In genomic region chr20:46260480-46260879, GRCh38 we compare ENCODE assay signal across 23 cellular contexts. TPM values are rescaled to one million over a fixed set of nuclear protein-coding genes. Genes with fewer than 3 reads are reported as not detected.
DNase-seq lines count a peak whose midpoint lies in the region; ATAC-seq and TF ChIP-seq lines count a peak whose summit lies in the region.
"Had no signal": no experiment of that assay in that cellular context is flagged by ENCODE, and none has a peak within 500 bp of the region (broad histone marks: within the 10 kb centered on the region; RNA-seq: fewer than 3 reads in every experiment).

No MANE protein-coding gene starts in this region.

- H3K36me3 ChIP-seq in liver (ENCODE audit: control insufficient read depth in 4 of 4, insufficient read depth in 3 of 4, low read depth in 1 of 4, low read length in 3 of 4): no peaks in the 10 kb centered on the region
- H3K36me3 ChIP-seq: cardiac muscle cell, Peyer's patch had no signal

- H3K27me3 ChIP-seq in liver (ENCODE audit: control insufficient read depth in 4 of 4, insufficient read depth in 4 of 4, low read length in 3 of 4): no peaks in the 10 kb centered on the region
- H3K27me3 ChIP-seq: cardiac muscle cell, Peyer's patch had no signal

- H3K27ac Mint-ChIP-seq in MCF 10A (ENCODE audit: low read depth, unreplicated experiment): peak overlapping the region; percentile 50
- H3K27ac Mint-ChIP-seq: CD8-positive, alpha-beta T cell; immature natural killer cell; type B pancreatic cell had no signal

- TF ChIP-seq CTCF in MCF 10A (IDR thresholded peaks at IDR 0.05; ENCODE audit: unreplicated experiment) (no peak), liver (IDR thresholded peaks at IDR 0.05; ENCODE audit: low read depth, low read length, missing input control) (no peak), lower leg skin (IDR thresholded peaks at IDR 0.05) (no peak), GM10248 (IDR thresholded peaks at IDR 0.05; ENCODE audit: control extremely low read depth, extremely low read depth, low read depth, missing control alignments) (no peak)

- no peak overlapping the region for H3K4me3 Mint-ChIP-seq in MCF 10A (ENCODE audit: unreplicated experiment)
- H3K4me3 Mint-ChIP-seq: CD8-positive, alpha-beta T cell; immature natural killer cell; type B pancreatic cell had no signal

- WGBS in liver: 40% methylated on average over 3 of the region's 3 CpGs
- WGBS in lower leg skin, 2 donors: 58 to 64% methylated on average over 3 of the region's 3 CpGs

- H3K4me3 ChIP-seq in liver (ENCODE audit: low read depth in 1 of 3, low read length in 3 of 3): no peak overlapping the region
- H3K4me3 ChIP-seq in lower leg skin (ENCODE audit: low read depth, poor library complexity, severe bottlenecking): no peak overlapping the region
- H3K4me3 ChIP-seq: cardiac muscle cell, Peyer's patch had no signal

- TF ChIP-seq POLR2A in lower leg skin (IDR thresholded peaks at IDR 0.05): no peak

- POLR2A ChIA-PET in MCF 10A (lab: Yijun Ruan, JAX) (interaction anchor here (0.7 to 1.0 kb wide), 2 partner anchors 46 to 469 kb away, joined by 3 to 4 read pairs; partner anchors contain the start of genes DNTTIP1 and WFDC3), GM10248 (lab: Yijun Ruan, JAX) (no interaction called here)

- CTCF ChIA-PET in MCF 10A (lab: Yijun Ruan, JAX) (interaction anchor here (1.1 kb wide), 1 partner anchor 111 kb away, joined by 3 read pairs; no protein-coding TSS in a partner anchor), GM10248 (lab: Yijun Ruan, JAX) (no interaction called here)

- H3K9me3 Mint-ChIP-seq in MCF 10A (ENCODE audit: unreplicated experiment): peaks cover 2% of the 10 kb centered on the region
- H3K9me3 Mint-ChIP-seq: CD8-positive, alpha-beta T cell; immature natural killer cell; type B pancreatic cell had no signal

- no peak for DNase-seq in Right ventricle myocardium inferior (ENCODE audit: missing footprints)
- no peak for DNase-seq in cardiac septum (ENCODE audit: low spot score)
- DNase-seq in MCF 10A (ENCODE audit: unreplicated experiment): peak; percentile 84
- no peak for DNase-seq in DMS114 treated with DMSO at 0.1 percent for 48 hours (lab: John Stamatoyannopoulos, UW; ENCODE audit: unreplicated experiment)
- DNase-seq in amygdala (lab: John Stamatoyannopoulos, UW): no peak
- no peak for DNase-seq in lower leg skin (ENCODE audit: low spot score in 2 of 2)
- DNase-seq in GM10248 (ENCODE audit: extremely low spot score): no peak
- DNase-seq: activated CD4-positive, alpha-beta T cell treated with anti-CD3 and anti-CD28 coated beads for 1 hour; CD8-positive, alpha-beta T cell; erythroblast; H7; immature natural killer cell; MM.1S; NCI-H187; NCI-H748 treated with DMSO at 0.1 percent for 48 hours; Peyer's patch; stimulated activated CD4-positive, alpha-beta T cell treated with anti-CD3 and anti-CD28 coated beads, Interleukin-15, amount 100 ng/mL, for 24 hours; stimulated activated naive CD4-positive, alpha-beta T cell treated with Interleukin-2 at 50 U/mL for 16 hours had no signal

- peak; percentile 74 for ATAC-seq in Right ventricle myocardium inferior
- ATAC-seq: CD8-positive, alpha-beta T cell had no signal

- intact Hi-C loops in Right ventricle myocardium inferior (cut with DNase I): loop anchor here (2.0 kb wide), 1 partner anchor 44 kb away; no protein-coding TSS in a partner anchor
- intact Hi-C loops in cardiac septum (cut with DNase I): no loop called here
- intact Hi-C loops in MCF 10A (cut with micrococcal nuclease): no loop called here
- intact Hi-C loops in lower leg skin (cut with DNase I; ENCODE audit: low total_unique reads): no loop called here

- H3K4me1 ChIP-seq in liver (ENCODE audit: control insufficient read depth in 4 of 4, insufficient read depth in 4 of 4, low read length in 3 of 4): peaks cover 0 to 5% (median under 1%) of the 10 kb centered on the region in 4 donors
- H3K4me1 ChIP-seq: Peyer's patch had no signal

- H3K27ac ChIP-seq in liver (ENCODE audit: low read depth in 1 of 2, low read length in 2 of 2): no peak overlapping the region
- H3K27ac ChIP-seq: cardiac muscle cell, Peyer's patch had no signal

- no TSS peak for BruUV-seq in MCF 10A (replicated peaks; lab: Mats Ljungman, UMichigan)

- no peak for TF ChIP-seq RAD21 in liver (IDR thresholded peaks at IDR 0.05)

- peaks cover 8% of the 10 kb centered on the region for H3K4me1 Mint-ChIP-seq in MCF 10A (ENCODE audit: insufficient read depth, unreplicated experiment)
- H3K4me1 Mint-ChIP-seq: immature natural killer cell had no signal

- H3K9ac ChIP-seq in liver (ENCODE audit: low read depth in 1 of 2, low read length in 2 of 2): no peak overlapping the region

- no peaks in the 10 kb centered on the region for H3K27me3 Mint-ChIP-seq in MCF 10A (ENCODE audit: insufficient read depth, unreplicated experiment)

- no peaks in the 10 kb centered on the region for H3K9me3 ChIP-seq in liver (ENCODE audit: control insufficient read depth in 4 of 4, low read length in 3 of 4)
- H3K9me3 ChIP-seq: Peyer's patch had no signal

- peaks cover 6% of the 10 kb centered on the region for H3K36me3 Mint-ChIP-seq in MCF 10A (ENCODE audit: insufficient read depth, unreplicated experiment)
- H3K36me3 Mint-ChIP-seq: CD8-positive, alpha-beta T cell; immature natural killer cell; type B pancreatic cell had no signal

TF ChIP-seq in liver, 16 proteins besides CTCF, POLR2A, EP300 and RAD21:
- no peak for TF ChIP-seq FOXA2 (IDR thresholded peaks at IDR 0.05)
- TF ChIP-seq EGR1 (IDR thresholded peaks at IDR 0.05; ENCODE audit: low read depth in 2 of 2): peak in 1 of 2 donors; percentile 35
- peak; percentile 44 for TF ChIP-seq SP1 (IDR thresholded peaks at IDR 0.05)
- TF ChIP-seq FOXA1 (IDR thresholded peaks at IDR 0.05): no peak
- no peak for TF ChIP-seq HNF4G (IDR thresholded peaks at IDR 0.05)
- no peak for TF ChIP-seq TAF1 (conservative IDR thresholded peaks at IDR 0.05)
- TF ChIP-seq ATF3 (IDR thresholded peaks at IDR 0.05): no peak
- no peak for TF ChIP-seq NR2F2 (IDR thresholded peaks at IDR 0.05)
- no peak for TF ChIP-seq REST (IDR thresholded peaks at IDR 0.05)
- peak; percentile 63 to 85 for TF ChIP-seq RXRA (IDR thresholded peaks at IDR 0.05)
- peak; percentile 48 for TF ChIP-seq YY1 (IDR thresholded peaks at IDR 0.05)
- TF ChIP-seq JUND (IDR thresholded peaks at IDR 0.05): peak; percentile 12 to 39
- peak; percentile 69 for TF ChIP-seq MAX (IDR thresholded peaks at IDR 0.05)
- TF ChIP-seq HNF4A (conservative IDR thresholded peaks at IDR 0.05): peak; percentile 59 to 75
- peak in 1 of 2 donors; percentile 78 for TF ChIP-seq GABPA (IDR thresholded peaks at IDR 0.05 in 1 of 2, conservative IDR thresholded peaks at IDR 0.05 in 1 of 2)
- no peak for TF ChIP-seq ZBTB33 (IDR thresholded peaks at IDR 0.05)

RNA-seq across cellular contexts. Expression of gene CDH22, which starts 47.8 kb away (rescaled TPM):
- total RNA-seq in Right ventricle myocardium inferior (5.2 TPM), cardiac septum (0.83 TPM), MCF 10A (2022) (not detected in 2 replicates), liver (not detected), lower leg skin (1 to 10 TPM; 1.6 to 3.0 (median 2.0) TPM)
- under 1 TPM in 1 of 2 donors, not detected in 1; 0.02 TPM for polyA plus RNA-seq in liver
- total RNA-seq: cardiac muscle cell; CD8-positive, alpha-beta T cell; Peyer's patch; pulmonary artery endothelial cell had no signal
- polyA plus RNA-seq: AG04450, cardiac muscle cell, immature natural killer cell had no signal
